Comparison of ENCODE assay signal across 1 cellular context in genomic region chr22:32202539-32203180, GRCh38.
TF ChIP-seq lines count a peak whose summit lies in the region.

No MANE protein-coding gene starts in this region.

TF ChIP-seq in HEK293, 187 proteins besides CTCF, POLR2A, EP300 and RAD21 (continued from another document):
- TF ChIP-seq ZNF18 (tag by site-specific recombination; IDR thresholded peaks at IDR 0.05) (peak; percentile 71; the same call in 1 of the 2 replicates), ZBTB26 (tag by site-specific recombination; optimal IDR thresholded peaks at IDR 0.05) (peak; percentile 10), KLF9 (tag by site-specific recombination; IDR thresholded peaks at IDR 0.05; ENCODE audit: low read depth) (0 out of 2 replicates have a peak, but pooled peaks have one; percentile 37), ZNF394 (tag by site-specific recombination; IDR thresholded peaks at IDR 0.05; ENCODE audit: borderline replicate concordance) (peak; percentile 37; the same call in 1 of the 2 replicates), ZFHX2 (tag by site-specific recombination; conservative IDR thresholded peaks at IDR 0.05) (peak; percentile 69)
- TF ChIP-seq, protein P1, sequence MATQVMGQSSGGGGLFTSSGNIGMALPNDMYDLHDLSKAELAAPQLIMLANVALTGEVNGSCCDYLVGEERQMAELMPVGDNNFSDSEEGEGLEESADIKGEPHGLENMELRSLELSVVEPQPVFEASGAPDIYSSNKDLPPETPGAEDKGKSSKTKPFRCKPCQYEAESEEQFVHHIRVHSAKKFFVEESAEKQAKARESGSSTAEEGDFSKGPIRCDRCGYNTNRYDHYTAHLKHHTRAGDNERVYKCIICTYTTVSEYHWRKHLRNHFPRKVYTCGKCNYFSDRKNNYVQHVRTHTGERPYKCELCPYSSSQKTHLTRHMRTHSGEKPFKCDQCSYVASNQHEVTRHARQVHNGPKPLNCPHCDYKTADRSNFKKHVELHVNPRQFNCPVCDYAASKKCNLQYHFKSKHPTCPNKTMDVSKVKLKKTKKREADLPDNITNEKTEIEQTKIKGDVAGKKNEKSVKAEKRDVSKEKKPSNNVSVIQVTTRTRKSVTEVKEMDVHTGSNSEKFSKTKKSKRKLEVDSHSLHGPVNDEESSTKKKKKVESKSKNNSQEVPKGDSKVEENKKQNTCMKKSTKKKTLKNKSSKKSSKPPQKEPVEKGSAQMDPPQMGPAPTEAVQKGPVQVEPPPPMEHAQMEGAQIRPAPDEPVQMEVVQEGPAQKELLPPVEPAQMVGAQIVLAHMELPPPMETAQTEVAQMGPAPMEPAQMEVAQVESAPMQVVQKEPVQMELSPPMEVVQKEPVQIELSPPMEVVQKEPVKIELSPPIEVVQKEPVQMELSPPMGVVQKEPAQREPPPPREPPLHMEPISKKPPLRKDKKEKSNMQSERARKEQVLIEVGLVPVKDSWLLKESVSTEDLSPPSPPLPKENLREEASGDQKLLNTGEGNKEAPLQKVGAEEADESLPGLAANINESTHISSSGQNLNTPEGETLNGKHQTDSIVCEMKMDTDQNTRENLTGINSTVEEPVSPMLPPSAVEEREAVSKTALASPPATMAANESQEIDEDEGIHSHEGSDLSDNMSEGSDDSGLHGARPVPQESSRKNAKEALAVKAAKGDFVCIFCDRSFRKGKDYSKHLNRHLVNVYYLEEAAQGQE (tag by site-specific recombination; IDR thresholded peaks at IDR 0.05) = no peak
